In genomic region chr2:200533754-200534153, GRCh38 we compare ENCODE assay signal across 1 cellular context.
TF ChIP-seq lines count a peak whose summit lies in the region.

No MANE protein-coding gene starts in this region.

TF ChIP-seq in IMR-90, 13 proteins besides CTCF, POLR2A, EP300 and RAD21:
- TF ChIP-seq MAZ (IDR thresholded peaks at IDR 0.05; ENCODE audit: borderline replicate concordance, low read depth, low read length) (no peak), MAFK (IDR thresholded peaks at IDR 0.05; ENCODE audit: low read depth, low read length) (no peak), SMC3 (IDR thresholded peaks at IDR 0.05; ENCODE audit: low read depth, low read length) (no peak), MXI1 (IDR thresholded peaks at IDR 0.05; ENCODE audit: borderline replicate concordance, low read depth, low read length) (no peak), CHD1 (IDR thresholded peaks at IDR 0.05; ENCODE audit: low read depth, low read length) (no peak), NFE2L2 (IDR thresholded peaks at IDR 0.05; ENCODE audit: low read depth, low read length) (no peak), FOS (IDR thresholded peaks at IDR 0.05; ENCODE audit: low read depth, low read length) (no peak), USF2 (IDR thresholded peaks at IDR 0.05; ENCODE audit: low read depth, low read length) (no peak), CEBPB (IDR thresholded peaks at IDR 0.05; ENCODE audit: low read depth, low read length) (no peak), RFX5 (IDR thresholded peaks at IDR 0.05; ENCODE audit: low read depth, low read length) (no peak), ELK1 (IDR thresholded peaks at IDR 0.05; ENCODE audit: borderline replicate concordance, low read depth, low read length) (no peak), RCOR1 (IDR thresholded peaks at IDR 0.05; ENCODE audit: insufficient replicate concordance, low read length) (no peak), BHLHE40 (IDR thresholded peaks at IDR 0.05; ENCODE audit: low read depth, low read length) (no peak)
